In genomic region chr3:187041362-187042061, GRCh38 we compare ENCODE assay signal across 8 cellular contexts.
DNase-seq lines count a peak whose midpoint lies in the region; ATAC-seq, FAIRE-seq and TF ChIP-seq lines count a peak whose summit lies in the region.

No MANE protein-coding gene starts in this region.

- H3K27me3 Mint-ChIP-seq in T-helper 17 cell (no peaks in the 10 kb centered on the region), type B pancreatic cell (no peaks in the 10 kb centered on the region), mesothelial cell of epicardium (ENCODE audit: low read depth) (no peaks in the 10 kb centered on the region)

- DNase-seq in GM12891 (ENCODE audit: insufficient read length, low spot score) (no peak), T-helper 17 cell (peak in 1 of 3 donors; percentile 26), type B pancreatic cell (ENCODE audit: extremely low spot score, unreplicated experiment) (no peak), NCI-H1417 treated with DMSO at 0.1 percent for 48 hours (lab: John Stamatoyannopoulos, UW) (no peak), NCI-H446 treated with DMSO at 0.1 percent for 48 hours (lab: John Stamatoyannopoulos, UW) (no peak), mesothelial cell of epicardium (ENCODE audit: low spot score in 2 of 2, unreplicated experiment in 2 of 2) (no peak)
- peak; percentile 41 for DNase-seq in effector CD4-positive, alpha-beta T cell

- no peaks in the 10 kb centered on the region for H3K9me3 Mint-ChIP-seq in type B pancreatic cell
- no peaks in the 10 kb centered on the region for H3K9me3 Mint-ChIP-seq in mesothelial cell of epicardium

- ATAC-seq in HG02852 (IDR thresholded peaks at IDR 0.05; ENCODE audit: unreplicated experiment) = peak; percentile 43
- peak; percentile 97 for ATAC-seq in T-helper 17 cell

- peak overlapping the region; percentile 84 for H3K27ac Mint-ChIP-seq in T-helper 17 cell
- H3K27ac Mint-ChIP-seq in type B pancreatic cell = peak overlapping the region; percentile 42
- no peak overlapping the region for H3K27ac Mint-ChIP-seq in mesothelial cell of epicardium

- H3K4me3 Mint-ChIP-seq in T-helper 17 cell (peak overlapping the region; percentile 46), type B pancreatic cell (no peak overlapping the region), mesothelial cell of epicardium (no peak overlapping the region)

- no peaks in the 10 kb centered on the region for H3K9me3 ChIP-seq in T-helper 17 cell (ENCODE audit: control insufficient read depth, low read length, poor library complexity, severe bottlenecking)

- H3K36me3 Mint-ChIP-seq in T-helper 17 cell (ENCODE audit: low read depth) (peaks cover 23% of the 10 kb centered on the region), type B pancreatic cell (peaks cover 18% of the 10 kb centered on the region), mesothelial cell of epicardium (peaks cover 46% of the 10 kb centered on the region)

- no peak for TF ChIP-seq CTCF in type B pancreatic cell (conservative IDR thresholded peaks at IDR 0.05)
- TF ChIP-seq CTCF in mesothelial cell of epicardium (IDR thresholded peaks at IDR 0.05; ENCODE audit: unreplicated experiment) = no peak

- peak; percentile 83 for FAIRE-seq in GM12891 (lab: Jason Lieb, UNC)

- H3K4me1 Mint-ChIP-seq in T-helper 17 cell (peaks cover 51% of the 10 kb centered on the region), type B pancreatic cell (ENCODE audit: unreplicated experiment) (peaks cover 13% of the 10 kb centered on the region), mesothelial cell of epicardium (peaks cover 2% of the 10 kb centered on the region)

- TF ChIP-seq POLR2A in GM12891 (IDR thresholded peaks at IDR 0.05; ENCODE audit: low read depth, low read length) = no peak

TF ChIP-seq in GM12891, 5 proteins besides CTCF, POLR2A, EP300 and RAD21:
- 0 out of 2 replicates have a peak, but pooled peaks have one; percentile 3 for TF ChIP-seq TAF1 (IDR thresholded peaks at IDR 0.05; ENCODE audit: low read depth, low read length)
- 0 out of 2 replicates have a peak, but pooled peaks have one; percentile 6 for TF ChIP-seq SPI1 (IDR thresholded peaks at IDR 0.05; ENCODE audit: low read depth, low read length)
- no peak for TF ChIP-seq PAX5 (IDR thresholded peaks at IDR 0.05; ENCODE audit: insufficient read depth, low read length, severe bottlenecking)
- no peak for TF ChIP-seq POLR2AphosphoS5 (IDR thresholded peaks at IDR 0.05; ENCODE audit: low read depth, low read length)
- no peak for TF ChIP-seq POU2F2 (IDR thresholded peaks at IDR 0.05; ENCODE audit: low read depth, low read length)
